Comparison of ENCODE assay signal across 16 cellular contexts in the genomic region with DNA sequence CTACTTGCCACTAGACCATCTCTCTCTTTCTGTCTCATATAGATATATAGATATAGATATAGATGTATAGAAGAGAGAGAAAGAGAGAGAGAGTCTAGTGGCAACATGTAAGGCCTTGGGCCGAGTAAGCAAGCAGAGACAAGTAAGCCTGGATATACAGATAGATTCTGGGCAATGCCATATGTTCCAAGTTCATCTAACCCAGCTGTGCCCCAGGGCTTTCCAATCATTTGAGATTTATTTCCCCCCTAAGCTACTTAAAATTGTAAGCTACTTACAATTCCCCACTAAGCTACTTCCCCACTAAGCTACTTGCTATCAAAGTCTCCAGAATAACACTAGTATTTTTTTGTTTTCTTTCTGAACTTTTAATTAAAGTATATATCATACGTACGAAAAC.
A peak's percentile ranks its signal among the peaks of the same experiment; 100 is the strongest.
DNase-seq lines count a peak whose midpoint lies in the region; TF ChIP-seq lines count a peak whose summit lies in the region.
"Had no signal": no experiment of that assay in that cellular context is flagged by ENCODE, and none has a peak within 500 bp of the region (broad histone marks: within the 10 kb centered on the region; RNA-seq: fewer than 3 reads in every experiment).

No MANE protein-coding gene starts in this region.

- TF ChIP-seq CTCF in retinal pigment epithelial cell (conservative IDR thresholded peaks at IDR 0.05; ENCODE audit: low read depth, low read length) (no peak), neural progenitor cell (IDR thresholded peaks at IDR 0.05) (no peak)

- H3K9ac ChIP-seq in SK-N-MC (ENCODE audit: insufficient read length) = no peak overlapping the region
- no peak overlapping the region for H3K9ac ChIP-seq in neural progenitor cell
- H3K9ac ChIP-seq: GM23248 had no signal

- H3K27ac Mint-ChIP-seq in neural progenitor cell = no peak overlapping the region
- H3K27ac Mint-ChIP-seq: CD4-positive, alpha-beta T cell had no signal

- no peaks in the 10 kb centered on the region for H3F3A ChIP-seq in neural progenitor cell (ENCODE audit: low read depth)

- no peaks in the 10 kb centered on the region for H3K27me3 ChIP-seq in neural progenitor cell

- H3K4me3 Mint-ChIP-seq in neural progenitor cell = no peak overlapping the region
- H3K4me3 Mint-ChIP-seq: CD4-positive, alpha-beta T cell had no signal

- H3K4me3 ChIP-seq in SK-N-MC (no peak overlapping the region), retinal pigment epithelial cell (ENCODE audit: low read length) (no peak overlapping the region), neural progenitor cell (no peak overlapping the region)
- H3K4me3 ChIP-seq: A549, GM23248, HAP-1 had no signal

- H3K4me1 Mint-ChIP-seq in neural progenitor cell = no peaks in the 10 kb centered on the region

- no peaks in the 10 kb centered on the region for H3K36me3 ChIP-seq in SK-N-MC (ENCODE audit: insufficient read depth, low read length)
- H3K36me3 ChIP-seq in neural progenitor cell = no peaks in the 10 kb centered on the region
- H3K36me3 ChIP-seq: HAP-1 had no signal

- no peaks in the 10 kb centered on the region for H3K36me3 Mint-ChIP-seq in neural progenitor cell

- no peaks in the 10 kb centered on the region for H3K79me2 ChIP-seq in neural progenitor cell (ENCODE audit: low read depth)

- H3K27ac ChIP-seq in SK-N-MC (no peak overlapping the region), neural progenitor cell (no peak overlapping the region)
- H3K27ac ChIP-seq: 22Rv1, A549, C4-2B, GM23248 had no signal

- peak; percentile 44 for DNase-seq in NCI-H2171 treated with DMSO at 0.1 percent for 48 hours (lab: John Stamatoyannopoulos, UW)
- no peak for DNase-seq in NCI-H2171 (lab: John Stamatoyannopoulos, UW)
- peak; percentile 87 to 94 for DNase-seq in NCI-H524 (lab: John Stamatoyannopoulos, UW)
- DNase-seq in SK-N-MC (ENCODE audit: low read depth, low spot score) = peak; percentile 30
- peak; percentile 33 for DNase-seq in retinal pigment epithelial cell (ENCODE audit: low read depth)
- no peak for DNase-seq in neural progenitor cell (ENCODE audit: low spot score)
- no peak for DNase-seq in GF-D8 (lab: John Stamatoyannopoulos, UW)
- DNase-seq in hepatic stellate cell (ENCODE audit: low spot score) = no peak
- DNase-seq: AML-193; Caco-2; CD4-positive, alpha-beta T cell; GM23248 had no signal

- H3K27me3 Mint-ChIP-seq in neural progenitor cell (ENCODE audit: insufficient read depth, low read depth) = no peaks in the 10 kb centered on the region
- H3K27me3 Mint-ChIP-seq: CD4-positive, alpha-beta T cell had no signal

- H3K9me3 ChIP-seq in SK-N-MC (ENCODE audit: low read depth, low read length) = no peaks in the 10 kb centered on the region
- no peaks in the 10 kb centered on the region for H3K9me3 ChIP-seq in neural progenitor cell (ENCODE audit: low read depth)
- H3K9me3 ChIP-seq: A549, Caco-2, HAP-1 had no signal

- H3K4me1 ChIP-seq in neural progenitor cell = no peaks in the 10 kb centered on the region
- H3K4me1 ChIP-seq: A549, Caco-2, HAP-1 had no signal

- H3K4me2 ChIP-seq in neural progenitor cell = no peak overlapping the region
- H3K4me2 ChIP-seq: A549 had no signal

- H3K9me3 Mint-ChIP-seq in neural progenitor cell = no peaks in the 10 kb centered on the region
- H3K9me3 Mint-ChIP-seq: CD4-positive, alpha-beta T cell had no signal

- H2AFZ ChIP-seq in neural progenitor cell (replicated peaks) = no peak overlapping the region
- H2AFZ ChIP-seq: GM23248 had no signal

- no peaks in the 10 kb centered on the region for H4K20me1 ChIP-seq in neural progenitor cell (ENCODE audit: low read depth)

Comparison
In these comparisons a context has a peak if more than half of its experiments do, and no peak if none do; other contexts are left out.
1. DNase-seq: peak in NCI-H2171 treated with DMSO at 0.1 percent for 48 hours (single experiment), NCI-H524 (2 of 2), SK-N-MC (single experiment) and retinal pigment epithelial cell (single experiment); none in NCI-H2171 (single experiment), neural progenitor cell (single experiment), GF-D8 (single experiment) and hepatic stellate cell (single experiment).